9 cellular contexts compared by ENCODE assay signal in genomic region chr10:119250641-119251314, GRCh38. TPM values are rescaled to one million over a fixed set of nuclear protein-coding genes. Genes with fewer than 3 reads are reported as not detected.
DNase-seq lines count a peak whose midpoint lies in the region; ATAC-seq and TF ChIP-seq lines count a peak whose summit lies in the region.
"Had no signal": no experiment of that assay in that cellular context is flagged by ENCODE, and none has a peak within 500 bp of the region (broad histone marks: within the 10 kb centered on the region; RNA-seq: fewer than 3 reads in every experiment).

No MANE protein-coding gene starts in this region.

- H3K27ac ChIP-seq in muscle layer of duodenum (ENCODE audit: low read length) (peak overlapping the region; percentile 64), body of pancreas (no peak overlapping the region)
- H3K27ac ChIP-seq: KMS-11 had no signal

- no peak for TF ChIP-seq POLR2A in body of pancreas (IDR thresholded peaks at IDR 0.05)

- TF ChIP-seq CTCF in AG10803 (conservative IDR thresholded peaks at IDR 0.05; ENCODE audit: low read length): no peak
- TF ChIP-seq CTCF in body of pancreas (IDR thresholded peaks at IDR 0.05): no peak

- peaks cover 19% of the 10 kb centered on the region for H3K4me1 Mint-ChIP-seq in activated CD8-positive, alpha-beta memory T cell treated with anti-CD3 and anti-CD28 coated beads, Interleukin-2, amount 10 ng/mL, durations not matched to agents 7 days and 5 days

- no peak overlapping the region for H3K27ac Mint-ChIP-seq in activated CD8-positive, alpha-beta memory T cell treated with anti-CD3 and anti-CD28 coated beads, Interleukin-2, amount 10 ng/mL, durations not matched to agents 7 days and 5 days

- H3K4me3 Mint-ChIP-seq in activated CD8-positive, alpha-beta memory T cell treated with anti-CD3 and anti-CD28 coated beads, Interleukin-2, amount 10 ng/mL, durations not matched to agents 7 days and 5 days: no peak overlapping the region

- intact Hi-C loops in body of pancreas (cut with DNase I): no loop called here

- no peaks in the 10 kb centered on the region for H3K27me3 Mint-ChIP-seq in activated CD8-positive, alpha-beta memory T cell treated with anti-CD3 and anti-CD28 coated beads, Interleukin-2, amount 10 ng/mL, durations not matched to agents 7 days and 5 days

- no peaks in the 10 kb centered on the region for H3K9me3 Mint-ChIP-seq in activated CD8-positive, alpha-beta memory T cell treated with anti-CD3 and anti-CD28 coated beads, Interleukin-2, amount 10 ng/mL, durations not matched to agents 7 days and 5 days (ENCODE audit: low read depth)

- H3K36me3 Mint-ChIP-seq in activated CD8-positive, alpha-beta memory T cell treated with anti-CD3 and anti-CD28 coated beads, Interleukin-2, amount 10 ng/mL, durations not matched to agents 7 days and 5 days: no peaks in the 10 kb centered on the region

- CTCF ChIA-PET in activated CD8-positive, alpha-beta memory T cell treated with anti-CD3 and anti-CD28 coated beads, Interleukin-2, amount 10 ng/mL, durations not matched to agents 7 days and 5 days (lab: Charles Lee): no interaction called here

- H3K36me3 ChIP-seq in MG63: no peaks in the 10 kb centered on the region
- no peaks in the 10 kb centered on the region for H3K36me3 ChIP-seq in muscle layer of duodenum (ENCODE audit: control insufficient read depth in 1 of 2, insufficient read depth in 2 of 2, low read length in 2 of 2)
- H3K36me3 ChIP-seq in body of pancreas (replicated peaks in 1 of 2; ENCODE audit: insufficient read depth in 1 of 2, low read depth in 2 of 2): no peaks in the 10 kb centered on the region

- no peak for ATAC-seq in activated CD8-positive, alpha-beta memory T cell treated with anti-CD3 and anti-CD28 coated beads, Interleukin-2, amount 10 ng/mL, durations not matched to agents 7 days and 5 days
- no peak for ATAC-seq in GM18867 (IDR thresholded peaks at IDR 0.05; ENCODE audit: unreplicated experiment)
- no peak for ATAC-seq in body of pancreas
- ATAC-seq in HG03565 (IDR thresholded peaks at IDR 0.05; ENCODE audit: unreplicated experiment): no peak

- H3K4me1 ChIP-seq in muscle layer of duodenum (ENCODE audit: control insufficient read depth in 1 of 2, insufficient read depth in 2 of 2, low read length in 2 of 2) (peaks cover 30 to 58% of the 10 kb centered on the region in 2 donors), body of pancreas (peaks cover 15% of the 10 kb centered on the region)

- WGBS in body of pancreas, 2 donors: 69 to 75% methylated on average over 10 of the region's 10 CpGs

- H3K4me3 ChIP-seq in AG10803 (ENCODE audit: low read length) (peak overlapping the region; percentile 7; the same call in 1 of the 2 replicates), MG63 (no peak overlapping the region), muscle layer of duodenum (ENCODE audit: low read depth in 1 of 2, low read length in 2 of 2) (no peak overlapping the region), body of pancreas (no peak overlapping the region)

- H3K27me3 ChIP-seq in MG63 (no peaks in the 10 kb centered on the region), muscle layer of duodenum (ENCODE audit: low read depth, low read length) (no peaks in the 10 kb centered on the region), body of pancreas (no peaks in the 10 kb centered on the region)

- DNase-seq in AG10803 (ENCODE audit: low read depth) (peak; percentile 86), MG63 (peak; percentile 57), dermis blood vessel endothelial cell (peak; percentile 83), body of pancreas (no peak)
- no peak for DNase-seq in activated CD8-positive, alpha-beta memory T cell treated with anti-CD3 and anti-CD28 coated beads, Interleukin-2, amount 10 ng/mL, durations not matched to agents 7 days and 5 days

- no peaks in the 10 kb centered on the region for H3K9me3 ChIP-seq in MG63
- H3K9me3 ChIP-seq in muscle layer of duodenum (ENCODE audit: control insufficient read depth in 1 of 2, low read length in 2 of 2): no peaks in the 10 kb centered on the region
- no peaks in the 10 kb centered on the region for H3K9me3 ChIP-seq in body of pancreas

RNA-seq across cellular contexts. Expression of gene GRK5, which starts 43.4 kb away (rescaled TPM):
- total RNA-seq in MG63 (2014; rRNA removed; shearing (Covaris generic); ENCODE audit: low replicate concordance): 18.3 and 22.8 TPM in 2 replicates
- 47.0 and 57.9 TPM in 2 replicates for total RNA-seq in dermis blood vessel endothelial cell
- 10 to 100 TPM; 23.2 to 29.5 TPM for total RNA-seq in activated CD8-positive, alpha-beta memory T cell treated with anti-CD3 and anti-CD28 coated beads, Interleukin-2, amount 10 ng/mL, durations not matched to agents 7 days and 5 days
- total RNA-seq in body of pancreas: 1 to 10 TPM; 3.4 to 4.9 TPM

Comparison
In these comparisons a context has a peak if more than half of its experiments do, and no peak if none do; other contexts are left out.
1. DNase-seq: peak in AG10803 (single experiment), MG63 (single experiment) and dermis blood vessel endothelial cell (single experiment); none in activated CD8-positive, alpha-beta memory T cell treated with anti-CD3 and anti-CD28 coated beads, Interleukin-2, amount 10 ng/mL, durations not matched to agents 7 days and 5 days (single experiment) and body of pancreas (0 of 4).